Comparison of ENCODE assay signal across 12 cellular contexts in genomic region chr16:14187517-14188338, GRCh38.
DNase-seq lines count a peak whose midpoint lies in the region; ATAC-seq and TF ChIP-seq lines count a peak whose summit lies in the region.
"Had no signal": no experiment of that assay in that cellular context is flagged by ENCODE, and none has a peak within 500 bp of the region (broad histone marks: within the 10 kb centered on the region; RNA-seq: fewer than 3 reads in every experiment).

No MANE protein-coding gene starts in this region.

- no peaks in the 10 kb centered on the region for H3K36me3 ChIP-seq in right atrium auricular region
- H3K36me3 ChIP-seq in right lobe of liver: no peaks in the 10 kb centered on the region

- H3K4me3 Mint-ChIP-seq in activated CD4-positive, alpha-beta memory T cell treated with anti-CD3 and anti-CD28 coated beads for 36 hours: no peak overlapping the region
- H3K4me3 Mint-ChIP-seq: natural killer cell had no signal

- in situ Hi-C loops in GM13977 (cut with MboI; ENCODE audit: low pct_unique_long_range_greater_than_20kb, low sequenced_read_pairs, unreplicated experiment): no loop called here

- H3K4me1 Mint-ChIP-seq in activated CD4-positive, alpha-beta memory T cell treated with anti-CD3 and anti-CD28 coated beads for 36 hours (ENCODE audit: low read depth): peaks cover 11% of the 10 kb centered on the region
- H3K4me1 Mint-ChIP-seq: natural killer cell had no signal

- H3K4me1 ChIP-seq in right atrium auricular region: peaks cover 0 to 40% of the 10 kb centered on the region in 2 donors
- no peaks in the 10 kb centered on the region for H3K4me1 ChIP-seq in right lobe of liver

- intact Hi-C loops in right lobe of liver (cut with DNase I): no loop called here
- intact Hi-C loops in activated CD4-positive, alpha-beta memory T cell treated with anti-CD3 and anti-CD28 coated beads for 36 hours (cut with micrococcal nuclease): no loop called here

- no peaks in the 10 kb centered on the region for H3K27me3 Mint-ChIP-seq in activated CD4-positive, alpha-beta memory T cell treated with anti-CD3 and anti-CD28 coated beads for 36 hours

- TF ChIP-seq CTCF in right atrium auricular region (IDR thresholded peaks at IDR 0.05) (no peak), right lobe of liver (IDR thresholded peaks at IDR 0.05) (no peak), GM13977 (IDR thresholded peaks at IDR 0.05; ENCODE audit: extremely low read depth, insufficient read depth, missing control alignments) (no peak)

- no peaks in the 10 kb centered on the region for H3K36me3 Mint-ChIP-seq in activated CD4-positive, alpha-beta memory T cell treated with anti-CD3 and anti-CD28 coated beads for 36 hours
- H3K36me3 Mint-ChIP-seq: natural killer cell had no signal

- TF ChIP-seq POLR2A in right lobe of liver (IDR thresholded peaks at IDR 0.05): no peak

- H3K9me3 Mint-ChIP-seq in activated CD4-positive, alpha-beta memory T cell treated with anti-CD3 and anti-CD28 coated beads for 36 hours: no peaks in the 10 kb centered on the region
- H3K9me3 Mint-ChIP-seq: natural killer cell had no signal

- ATAC-seq in right lobe of liver (no peak), GM21526 (IDR thresholded peaks at IDR 0.05; ENCODE audit: low FRiP score, unreplicated experiment) (no peak)
- ATAC-seq: natural killer cell had no signal

- H3K27ac ChIP-seq in right atrium auricular region: peak overlapping the region; percentile 85 to 91
- H3K27ac ChIP-seq in right lobe of liver: no peak overlapping the region
- H3K27ac ChIP-seq: C4-2B had no signal

- H3K27me3 ChIP-seq in right atrium auricular region (no peaks in the 10 kb centered on the region), right lobe of liver (no peaks in the 10 kb centered on the region)

- WGBS in right lobe of liver (ENCODE audit: insufficient coverage, low coverage, low lambda C conversion rate, missing lambda C conversion rate): 70% methylated on average over 10 of the region's 10 CpGs

- peak overlapping the region; percentile 49 to 54 for H3K4me3 ChIP-seq in right atrium auricular region
- H3K4me3 ChIP-seq in skeletal muscle cell (ENCODE audit: low read depth, low read length): peak overlapping the region; percentile 51
- no peak overlapping the region for H3K4me3 ChIP-seq in right lobe of liver

- POLR2A ChIA-PET in activated CD4-positive, alpha-beta memory T cell treated with anti-CD3 and anti-CD28 coated beads for 36 hours (lab: Charles Lee): no interaction called here

- DNase-seq in DMS153 treated with DMSO at 0.1 percent for 48 hours (lab: John Stamatoyannopoulos, UW; ENCODE audit: unreplicated experiment) (peak; percentile 46), SHP77 (lab: John Stamatoyannopoulos, UW) (peak; percentile 32 to 47), right atrium auricular region (ENCODE audit: low spot score) (no peak), skeletal muscle cell (ENCODE audit: low read depth) (no peak), right lobe of liver (no peak), GM13977 (ENCODE audit: low spot score) (no peak)
- no peak for DNase-seq in activated CD4-positive, alpha-beta memory T cell treated with anti-CD3 and anti-CD28 coated beads for 36 hours
- DNase-seq: hippocampal formation, natural killer cell, NCI-H82 had no signal

- H3K9me3 ChIP-seq in right atrium auricular region (no peaks in the 10 kb centered on the region), right lobe of liver (no peaks in the 10 kb centered on the region)

- H3K27ac Mint-ChIP-seq in activated CD4-positive, alpha-beta memory T cell treated with anti-CD3 and anti-CD28 coated beads for 36 hours: no peak overlapping the region
- H3K27ac Mint-ChIP-seq: natural killer cell had no signal

- CTCF ChIA-PET in activated CD4-positive, alpha-beta memory T cell treated with anti-CD3 and anti-CD28 coated beads for 36 hours (lab: Charles Lee): interaction anchor here (1.0 to 1.1 kb wide), 2 partner anchors 12 to 14 kb away, joined by 3 read pairs; no protein-coding TSS in a partner anchor

Comparison
In these comparisons a context has a peak if more than half of its experiments do, and no peak if none do; other contexts are left out.
1. DNase-seq: peak in DMS153 treated with DMSO at 0.1 percent for 48 hours (single experiment) and SHP77 (2 of 2); none in right atrium auricular region (single experiment), skeletal muscle cell (single experiment), right lobe of liver (0 of 3), GM13977 (single experiment) and activated CD4-positive, alpha-beta memory T cell treated with anti-CD3 and anti-CD28 coated beads for 36 hours (single experiment).
2. H3K27ac ChIP-seq: peak in right atrium auricular region (2 of 2); none in right lobe of liver (0 of 3).
3. H3K4me3 ChIP-seq: peak in right atrium auricular region (2 of 2) and skeletal muscle cell (single experiment); none in right lobe of liver (0 of 3).